Comparison of ENCODE assay signal across 10 cellular contexts in genomic region chr5:140925806-140926205, GRCh38. TPM values are rescaled to one million over a fixed set of nuclear protein-coding genes. Genes with fewer than 3 reads are reported as not detected.
A peak's percentile ranks its signal among the peaks of the same experiment; 100 is the strongest.
DNase-seq lines count a peak whose midpoint lies in the region; ATAC-seq, FAIRE-seq and TF ChIP-seq lines count a peak whose summit lies in the region.
"Had no signal": no experiment of that assay in that cellular context is flagged by ENCODE, and none has a peak within 500 bp of the region (broad histone marks: within the 10 kb centered on the region; RNA-seq: fewer than 3 reads in every experiment).

No MANE protein-coding gene starts in this region.

- peak overlapping the region; percentile 88 for H3K4me3 Mint-ChIP-seq in astrocyte (ENCODE audit: unreplicated experiment)
- H3K4me3 Mint-ChIP-seq: activated T-helper 1 cell treated with anti-CD3 and anti-CD28 coated beads, Interleukin-12 subunit alpha, Interleukin-12 subunit beta, Interleukin-2, Interleukin-4 antibody, amounts not matched to agents 30 ng/mL and 10 ng/mL and 1 ng/mL, durations not matched to agents 14 hours and 24 hours and 36 hours; memory B cell had no signal

- H3K9ac ChIP-seq in astrocyte (ENCODE audit: low read length): no peak overlapping the region
- H3K9ac ChIP-seq in keratinocyte (ENCODE audit: control insufficient read depth, extremely low read depth, insufficient read depth, low read length): no peak overlapping the region
- no peak overlapping the region for H3K9ac ChIP-seq in stomach smooth muscle (ENCODE audit: low read length in 2 of 2)

- no peaks in the 10 kb centered on the region for H3K9me3 Mint-ChIP-seq in astrocyte (ENCODE audit: unreplicated experiment)
- H3K9me3 Mint-ChIP-seq: memory B cell had no signal

- H3K79me2 ChIP-seq in astrocyte (ENCODE audit: insufficient read depth, low read length) (no peaks in the 10 kb centered on the region), keratinocyte (ENCODE audit: control insufficient read depth, insufficient read depth, low read length) (no peaks in the 10 kb centered on the region)

- H3K4me1 ChIP-seq in astrocyte (ENCODE audit: insufficient read depth, low read length): peaks cover 3% of the 10 kb centered on the region
- peaks cover 3% of the 10 kb centered on the region for H3K4me1 ChIP-seq in keratinocyte (ENCODE audit: control insufficient read depth, extremely low read depth, insufficient read depth, low read length)
- peaks cover 19% of the 10 kb centered on the region for H3K4me1 ChIP-seq in stomach smooth muscle (ENCODE audit: control insufficient read depth, insufficient read depth, low read length)

- H2AFZ ChIP-seq in astrocyte (ENCODE audit: low read depth, low read length): no peak overlapping the region
- H2AFZ ChIP-seq in keratinocyte (ENCODE audit: control insufficient read depth, low read length): no peak overlapping the region

- TF ChIP-seq POLR2A in GM18505 (IDR thresholded peaks at IDR 0.05; ENCODE audit: borderline replicate concordance, extremely low read depth, insufficient read depth, insufficient read length): no peak

- no peak overlapping the region for H3K27ac ChIP-seq in astrocyte (ENCODE audit: low read depth, low read length)
- no peak overlapping the region for H3K27ac ChIP-seq in keratinocyte (ENCODE audit: control insufficient read depth, insufficient read depth, low read length)
- no peak overlapping the region for H3K27ac ChIP-seq in stomach smooth muscle (ENCODE audit: low read length)

- H3K4me2 ChIP-seq in astrocyte (ENCODE audit: low read length) (peak overlapping the region; percentile 80), keratinocyte (ENCODE audit: control insufficient read depth, extremely low read depth, insufficient read depth, low read depth, low read length) (peak overlapping the region; percentile 69)

- no peaks in the 10 kb centered on the region for H3K27me3 Mint-ChIP-seq in astrocyte (ENCODE audit: low read depth, unreplicated experiment)

- H3K27me3 ChIP-seq in astrocyte (ENCODE audit: insufficient read depth, low read length) (peaks cover 13% of the 10 kb centered on the region), keratinocyte (ENCODE audit: control insufficient read depth, extremely low read depth, insufficient read depth, low read length) (peaks cover 25% of the 10 kb centered on the region), stomach smooth muscle (ENCODE audit: control insufficient read depth in 1 of 2, insufficient read depth in 2 of 2, low read length in 2 of 2) (peaks cover 25 to 30% of the 10 kb centered on the region in 2 donors)

- peaks cover 2% of the 10 kb centered on the region for H3K4me1 Mint-ChIP-seq in astrocyte (ENCODE audit: low read depth, unreplicated experiment)
- H3K4me1 Mint-ChIP-seq: memory B cell had no signal

- ATAC-seq in GM18505 (IDR thresholded peaks at IDR 0.05; ENCODE audit: unreplicated experiment): no peak

- H4K20me1 ChIP-seq in astrocyte (ENCODE audit: insufficient read depth, low read length): no peaks in the 10 kb centered on the region
- H4K20me1 ChIP-seq in keratinocyte (ENCODE audit: control insufficient read depth, extremely low read depth, insufficient read depth, low read length): no peaks in the 10 kb centered on the region

- FAIRE-seq in astrocyte (lab: Jason Lieb, UNC): no peak
- FAIRE-seq in keratinocyte (lab: Jason Lieb, UNC): no peak
- FAIRE-seq in urothelium cell line (lab: Jason Lieb, UNC): no peak

- TF ChIP-seq CTCF in astrocyte (IDR thresholded peaks at IDR 0.05; ENCODE audit: insufficient read depth, low read depth, low read length) (no peak), keratinocyte (optimal IDR thresholded peaks at IDR 0.05 in 1 of 3, IDR thresholded peaks at IDR 0.05 in 1 of 3, conservative IDR thresholded peaks at IDR 0.05 in 1 of 3; ENCODE audit: extremely low read depth in 1 of 3, insufficient read depth in 2 of 3, low read length in 3 of 3) (no peak)

- H3K36me3 Mint-ChIP-seq in astrocyte (ENCODE audit: low read depth, unreplicated experiment): no peaks in the 10 kb centered on the region
- H3K36me3 Mint-ChIP-seq: memory B cell had no signal

- H3K36me3 ChIP-seq in astrocyte (ENCODE audit: insufficient read depth, low read length) (no peaks in the 10 kb centered on the region), keratinocyte (ENCODE audit: control insufficient read depth in 2 of 2, extremely low read depth in 1 of 2, insufficient read depth in 2 of 2, low read length in 2 of 2) (no peaks in the 10 kb centered on the region), stomach smooth muscle (ENCODE audit: control insufficient read depth in 2 of 2, insufficient read depth in 2 of 2, low read length in 2 of 2) (no peaks in the 10 kb centered on the region)

- H3K27ac Mint-ChIP-seq in astrocyte (ENCODE audit: unreplicated experiment): no peak overlapping the region
- H3K27ac Mint-ChIP-seq: activated T-helper 1 cell treated with anti-CD3 and anti-CD28 coated beads, Interleukin-12 subunit alpha, Interleukin-12 subunit beta, Interleukin-2, Interleukin-4 antibody, amounts not matched to agents 30 ng/mL and 10 ng/mL and 1 ng/mL, durations not matched to agents 14 hours and 24 hours and 36 hours; memory B cell had no signal

- peaks cover 11% of the 10 kb centered on the region for H3K9me3 ChIP-seq in astrocyte (ENCODE audit: insufficient read depth, low read depth, low read length)
- H3K9me3 ChIP-seq in keratinocyte (ENCODE audit: control insufficient read depth, low read depth, low read length): peaks cover 6% of the 10 kb centered on the region
- H3K9me3 ChIP-seq in stomach smooth muscle (ENCODE audit: control insufficient read depth in 2 of 2, low read length in 2 of 2): no peaks in the 10 kb centered on the region

- H3K4me3 ChIP-seq in astrocyte (ENCODE audit: insufficient read depth, low read depth, low read length) (peak overlapping the region; percentile 37), keratinocyte (ENCODE audit: control insufficient read depth in 2 of 3, extremely low read depth in 1 of 3, insufficient read depth in 2 of 3, low read depth in 1 of 3, low read length in 3 of 3) (peak overlapping the region in 1 of 3 experiments; percentile 36), stomach smooth muscle (ENCODE audit: low read length in 2 of 2) (peak overlapping the region; percentile 73 to 75)

- no peaks in the 10 kb centered on the region for H3K9me1 ChIP-seq in keratinocyte (ENCODE audit: control insufficient read depth, extremely low read depth, insufficient read depth, low read length)

- dilution Hi-C loops in keratinocyte (cut with MboI; ENCODE audit: extremely low pct_ligation_motif_present, low sequenced_read_pairs): no loop called here

- peak; percentile 27 for DNase-seq in DMS79 treated with DMSO at 0.1 percent for 48 hours (lab: John Stamatoyannopoulos, UW)
- no peak for DNase-seq in DMS79 (lab: John Stamatoyannopoulos, UW)
- DNase-seq in astrocyte (ENCODE audit: low read depth): no peak
- no peak for DNase-seq in keratinocyte (ENCODE audit: low read depth, low spot score)
- DNase-seq in urothelium cell line (ENCODE audit: low spot score): no peak
- no peak for DNase-seq in stimulated activated CD8-positive, alpha-beta memory T cell treated with anti-CD3 and anti-CD28 coated beads, Interleukin-4, amount 100 ng/mL, for 48 hours

RNA-seq across cellular contexts. Expression of gene PCDHAC1, which starts 0.3 kb away (rescaled TPM):
- total RNA-seq in astrocyte: 5.7 and 5.9 TPM in 2 replicates
- polyA plus RNA-seq in keratinocyte: 0.14 to 0.64 TPM (median 0.45 TPM) in 3 replicates
- not detected for polyA plus RNA-seq in keratinocyte (2011; ENCODE audit: low read depth)
- 0.17 and 0.36 TPM in 2 replicates for polyA plus RNA-seq in keratinocyte (2011; cell fraction: cytosol; rRNA removed)
- polyA plus RNA-seq in keratinocyte (2011; cell fraction: nucleus; rRNA removed): 1.2 and 1.3 TPM in 2 replicates
- 0.16 and 0.17 TPM in 2 replicates for polyA plus RNA-seq in keratinocyte (2012; ENCODE audit: low replicate concordance)
- 0.39 to 0.99 TPM (median 0.48 TPM) in 3 replicates for polyA minus RNA-seq in keratinocyte
- not detected for polyA minus RNA-seq in keratinocyte (2011; cell fraction: cytosol; rRNA and poly(A)+ RNA removed)
- polyA minus RNA-seq in keratinocyte (2011; cell fraction: nucleus; rRNA and poly(A)+ RNA removed): 2.4 and 4.1 TPM in 2 replicates
- total RNA-seq: activated T-helper 1 cell treated with anti-CD3 and anti-CD28 coated beads, Interleukin-12 subunit alpha, Interleukin-12 subunit beta, Interleukin-2, Interleukin-4 antibody, amounts not matched to agents 30 ng/mL and 10 ng/mL and 1 ng/mL, durations not matched to agents 14 hours and 24 hours and 36 hours had no signal

RNA-seq across cellular contexts. Expression of gene PCDHAC2, which starts 40.5 kb away (rescaled TPM):
- total RNA-seq in astrocyte: 6.9 and 7.7 TPM in 2 replicates
- polyA plus RNA-seq in keratinocyte: 1.2 to 2.1 TPM (median 1.9 TPM) in 3 replicates
- polyA plus RNA-seq in keratinocyte (2011; ENCODE audit: low read depth): not detected
- 0.82 and 0.94 TPM in 2 replicates for polyA plus RNA-seq in keratinocyte (2011; cell fraction: cytosol; rRNA removed)
- polyA plus RNA-seq in keratinocyte (2011; cell fraction: nucleus; rRNA removed): 2.4 and 2.5 TPM in 2 replicates
- polyA plus RNA-seq in keratinocyte (2012; ENCODE audit: low replicate concordance): 0.11 and 1.2 TPM in 2 replicates
- polyA minus RNA-seq in keratinocyte: 2.4 to 5.5 TPM (median 4.9 TPM) in 3 replicates
- polyA minus RNA-seq in keratinocyte (2011; cell fraction: cytosol; rRNA and poly(A)+ RNA removed): 3.5 TPM
- 6.6 and 8.5 TPM in 2 replicates for polyA minus RNA-seq in keratinocyte (2011; cell fraction: nucleus; rRNA and poly(A)+ RNA removed)
- total RNA-seq: activated T-helper 1 cell treated with anti-CD3 and anti-CD28 coated beads, Interleukin-12 subunit alpha, Interleukin-12 subunit beta, Interleukin-2, Interleukin-4 antibody, amounts not matched to agents 30 ng/mL and 10 ng/mL and 1 ng/mL, durations not matched to agents 14 hours and 24 hours and 36 hours had no signal

RNA-seq across cellular contexts. Expression of gene PCDHA13, which starts 43.9 kb away (rescaled TPM):
- total RNA-seq in astrocyte: 1.2 and 1.7 TPM in 2 replicates
- 0.04 to 0.12 TPM in 2 of 3 replicates, not detected in the other for polyA plus RNA-seq in keratinocyte
- not detected for polyA plus RNA-seq in keratinocyte (2011; ENCODE audit: low read depth)
- polyA plus RNA-seq in keratinocyte (2011; cell fraction: cytosol; rRNA removed): 0.01 TPM in 1 of 2 replicates, not detected in the other
- polyA plus RNA-seq in keratinocyte (2011; cell fraction: nucleus; rRNA removed): 0.13 and 0.35 TPM in 2 replicates
- polyA plus RNA-seq in keratinocyte (2012; ENCODE audit: low replicate concordance): 0.05 TPM in 1 of 2 replicates, not detected in the other
- 0.38 to 0.43 TPM in 2 of 3 replicates, not detected in the other for polyA minus RNA-seq in keratinocyte
- not detected for polyA minus RNA-seq in keratinocyte (2011; cell fraction: cytosol; rRNA and poly(A)+ RNA removed)
- polyA minus RNA-seq in keratinocyte (2011; cell fraction: nucleus; rRNA and poly(A)+ RNA removed): 0.32 and 0.62 TPM in 2 replicates
- total RNA-seq: activated T-helper 1 cell treated with anti-CD3 and anti-CD28 coated beads, Interleukin-12 subunit alpha, Interleukin-12 subunit beta, Interleukin-2, Interleukin-4 antibody, amounts not matched to agents 30 ng/mL and 10 ng/mL and 1 ng/mL, durations not matched to agents 14 hours and 24 hours and 36 hours had no signal

RNA-seq across cellular contexts. Expression of gene PCDHA12, which starts 50.7 kb away (rescaled TPM):
- total RNA-seq in astrocyte: 13.8 and 16.0 TPM in 2 replicates
- 0.04 to 0.40 TPM (median 0.07 TPM) in 3 replicates for polyA plus RNA-seq in keratinocyte
- polyA plus RNA-seq in keratinocyte (2011; ENCODE audit: low read depth): not detected
- 0.04 TPM in 2 replicates for polyA plus RNA-seq in keratinocyte (2011; cell fraction: cytosol; rRNA removed)
- 0.56 and 0.61 TPM in 2 replicates for polyA plus RNA-seq in keratinocyte (2011; cell fraction: nucleus; rRNA removed)
- 0.04 and 0.06 TPM in 2 replicates for polyA plus RNA-seq in keratinocyte (2012; ENCODE audit: low replicate concordance)
- 0.64 to 1.1 TPM in 2 of 3 replicates, not detected in the other for polyA minus RNA-seq in keratinocyte
- 0.38 TPM for polyA minus RNA-seq in keratinocyte (2011; cell fraction: cytosol; rRNA and poly(A)+ RNA removed)
- 1.6 and 1.9 TPM in 2 replicates for polyA minus RNA-seq in keratinocyte (2011; cell fraction: nucleus; rRNA and poly(A)+ RNA removed)
- total RNA-seq: activated T-helper 1 cell treated with anti-CD3 and anti-CD28 coated beads, Interleukin-12 subunit alpha, Interleukin-12 subunit beta, Interleukin-2, Interleukin-4 antibody, amounts not matched to agents 30 ng/mL and 10 ng/mL and 1 ng/mL, durations not matched to agents 14 hours and 24 hours and 36 hours had no signal

RNA-seq across cellular contexts. Expression of gene PCDHA11, which starts 57.0 kb away (rescaled TPM):
- 4.9 and 5.8 TPM in 2 replicates for total RNA-seq in astrocyte
- 0.12 to 0.28 TPM in 2 of 3 replicates, not detected in the other for polyA plus RNA-seq in keratinocyte
- not detected for polyA plus RNA-seq in keratinocyte (2011; ENCODE audit: low read depth)
- 0.13 TPM in 1 of 2 replicates, not detected in the other for polyA plus RNA-seq in keratinocyte (2011; cell fraction: cytosol; rRNA removed)
- polyA plus RNA-seq in keratinocyte (2011; cell fraction: nucleus; rRNA removed): 0.11 and 0.14 TPM in 2 replicates
- not detected in 2 replicates for polyA plus RNA-seq in keratinocyte (2012; ENCODE audit: low replicate concordance)
- polyA minus RNA-seq in keratinocyte: 0.33 to 0.96 TPM (median 0.64 TPM) in 3 replicates
- not detected for polyA minus RNA-seq in keratinocyte (2011; cell fraction: cytosol; rRNA and poly(A)+ RNA removed)
- 1.9 and 2.4 TPM in 2 replicates for polyA minus RNA-seq in keratinocyte (2011; cell fraction: nucleus; rRNA and poly(A)+ RNA removed)
- total RNA-seq: activated T-helper 1 cell treated with anti-CD3 and anti-CD28 coated beads, Interleukin-12 subunit alpha, Interleukin-12 subunit beta, Interleukin-2, Interleukin-4 antibody, amounts not matched to agents 30 ng/mL and 10 ng/mL and 1 ng/mL, durations not matched to agents 14 hours and 24 hours and 36 hours had no signal
